ENCODE assay signal across 16 cellular contexts in genomic region chr3:40292637-40293036, GRCh38. TPM values are rescaled to one million over a fixed set of nuclear protein-coding genes. Genes with fewer than 3 reads are reported as not detected.
A peak's percentile ranks its signal among the peaks of the same experiment; 100 is the strongest.
DNase-seq lines count a peak whose midpoint lies in the region; ATAC-seq and TF ChIP-seq lines count a peak whose summit lies in the region.
"Had no signal": no experiment of that assay in that cellular context is flagged by ENCODE, and none has a peak within 500 bp of the region (broad histone marks: within the 10 kb centered on the region; RNA-seq: fewer than 3 reads in every experiment).

No MANE protein-coding gene starts in this region.

- CTCF ChIA-PET in WTC11 (lab: Charles Lee): interaction anchor here (2.3 kb wide), 2 partner anchors 17 to 100 kb away, joined by 10 to 12 read pairs; partner anchors contain the start of gene EIF1B

- H3K36me3 Mint-ChIP-seq in GM23338 (ENCODE audit: low read depth): peaks cover 18% of the 10 kb centered on the region
- H3K36me3 Mint-ChIP-seq in WTC11: no peaks in the 10 kb centered on the region
- H3K36me3 Mint-ChIP-seq in osteocyte (ENCODE audit: unreplicated experiment): peaks cover 2% of the 10 kb centered on the region
- H3K36me3 Mint-ChIP-seq: natural killer cell treated with Interleukin-12 subunit alpha and Interleukin-12 subunit beta and Interleukin-15 and Interleukin-18, amount 100 ng/mL, for 72 hours had no signal

- H3K27me3 Mint-ChIP-seq in GM23338 (ENCODE audit: insufficient read depth, low read depth, poor library complexity): peaks cover 11% of the 10 kb centered on the region
- H3K27me3 Mint-ChIP-seq in WTC11 (ENCODE audit: low read depth): no peaks in the 10 kb centered on the region
- H3K27me3 Mint-ChIP-seq in osteocyte (ENCODE audit: unreplicated experiment): no peaks in the 10 kb centered on the region
- H3K27me3 Mint-ChIP-seq: natural killer cell treated with Interleukin-12 subunit alpha and Interleukin-12 subunit beta and Interleukin-15 and Interleukin-18, amount 100 ng/mL, for 72 hours had no signal

- H4K20me1 ChIP-seq in GM23338 (replicated peaks; ENCODE audit: insufficient read depth): no peaks in the 10 kb centered on the region

- peak; percentile 89 for ATAC-seq in GM23338
- peak; percentile 75 for ATAC-seq in WTC11
- peak; percentile 85 to 89 for ATAC-seq in left cardiac atrium
- no peak for ATAC-seq in left lobe of liver
- ATAC-seq: natural killer cell treated with Interleukin-12 subunit alpha and Interleukin-12 subunit beta and Interleukin-15 and Interleukin-18, amount 100 ng/mL, for 72 hours had no signal

- no peak overlapping the region for H3K9ac ChIP-seq in colonic mucosa (ENCODE audit: low read depth in 2 of 2, low read length in 2 of 2)

- H3K27ac ChIP-seq in GM23338 (ENCODE audit: low read depth) (peak overlapping the region; percentile 39; the same call in 1 of the 2 replicates), colonic mucosa (no peak overlapping the region)
- H3K27ac ChIP-seq: RWPE1 had no signal

- no peaks in the 10 kb centered on the region for H3K9me2 ChIP-seq in GM23338 (ENCODE audit: insufficient read depth)

- H3K4me1 ChIP-seq in GM23338 (ENCODE audit: insufficient read depth) (peaks cover 12% of the 10 kb centered on the region), colonic mucosa (no peaks in the 10 kb centered on the region)

- no peak overlapping the region for H3K4me2 ChIP-seq in GM23338

- H3K9me3 ChIP-seq in colonic mucosa: no peaks in the 10 kb centered on the region

- no peak for TF ChIP-seq CTCF in GM23338 (conservative IDR thresholded peaks at IDR 0.05; ENCODE audit: low read depth in 2 of 2)
- TF ChIP-seq CTCF in WTC11 (IDR thresholded peaks at IDR 0.05): no peak
- no peak for TF ChIP-seq CTCF in colonic mucosa (IDR thresholded peaks at IDR 0.05)
- no peak for TF ChIP-seq CTCF in osteocyte (IDR thresholded peaks at IDR 0.05)

- H3K79me2 ChIP-seq in GM23338 (replicated peaks; ENCODE audit: insufficient read depth): no peaks in the 10 kb centered on the region

- peak overlapping the region; percentile 16; the same call in 1 of the 3 replicates for H3K4me3 Mint-ChIP-seq in GM23338
- no peak overlapping the region for H3K4me3 Mint-ChIP-seq in WTC11
- H3K4me3 Mint-ChIP-seq in osteocyte (ENCODE audit: unreplicated experiment): no peak overlapping the region
- H3K4me3 Mint-ChIP-seq: natural killer cell treated with Interleukin-12 subunit alpha and Interleukin-12 subunit beta and Interleukin-15 and Interleukin-18, amount 100 ng/mL, for 72 hours had no signal

- H3K4me3 ChIP-seq in GM23338 (no peak overlapping the region), colonic mucosa (no peak overlapping the region)

- POLR2A ChIA-PET in WTC11 (lab: Charles Lee): no interaction called here

- H3K27ac Mint-ChIP-seq in GM23338: peak overlapping the region; percentile 71
- peak overlapping the region; percentile 55 for H3K27ac Mint-ChIP-seq in WTC11
- no peak overlapping the region for H3K27ac Mint-ChIP-seq in osteocyte (ENCODE audit: unreplicated experiment)
- H3K27ac Mint-ChIP-seq: natural killer cell treated with Interleukin-12 subunit alpha and Interleukin-12 subunit beta and Interleukin-15 and Interleukin-18, amount 100 ng/mL, for 72 hours had no signal

- DNase-seq in GM23338 (ENCODE audit: low spot score) (peak; percentile 75), WTC11 (ENCODE audit: low spot score) (peak; percentile 20), left cardiac atrium (no peak), middle frontal gyrus (ENCODE audit: extremely low spot score, low spot score) (peak; percentile 19), colonic mucosa (no peak), SHP77 (lab: John Stamatoyannopoulos, UW) (no peak), osteocyte (ENCODE audit: extremely low spot score, unreplicated experiment) (no peak), left lobe of liver (ENCODE audit: low spot score) (no peak)
- DNase-seq: activated naive CD4-positive, alpha-beta T cell treated with anti-CD3 and anti-CD28 coated beads, Interleukin-2, amount 50 U/mL, for 16 hours; foreskin melanocyte; NCI-H1930; NCI-H774; stimulated activated naive CD4-positive, alpha-beta T cell; T-helper 1 cell had no signal

- intact Hi-C loops in left cardiac atrium (cut with DNase I): loop anchor here in 1 of 2 donors (5.0 kb wide), 1 partner anchor 45 kb away; no protein-coding TSS in a partner anchor
- intact Hi-C loops in colonic mucosa (cut with DNase I): no loop called here

- H3K36me3 ChIP-seq in GM23338 (ENCODE audit: insufficient read depth): no peaks in the 10 kb centered on the region
- no peaks in the 10 kb centered on the region for H3K36me3 ChIP-seq in colonic mucosa

- H3K4me1 Mint-ChIP-seq in GM23338 (peaks cover 15% of the 10 kb centered on the region), WTC11 (peaks cover 40% of the 10 kb centered on the region), osteocyte (ENCODE audit: unreplicated experiment) (no peaks in the 10 kb centered on the region)

- H3F3A ChIP-seq in GM23338 (replicated peaks; ENCODE audit: low read depth): no peaks in the 10 kb centered on the region

- H3K27me3 ChIP-seq in GM23338 (ENCODE audit: insufficient read depth) (no peaks in the 10 kb centered on the region), colonic mucosa (no peaks in the 10 kb centered on the region)

- H2AFZ ChIP-seq in GM23338: no peak overlapping the region

- H3K9me3 Mint-ChIP-seq in GM23338: peaks cover 10% of the 10 kb centered on the region
- H3K9me3 Mint-ChIP-seq in WTC11: no peaks in the 10 kb centered on the region
- no peaks in the 10 kb centered on the region for H3K9me3 Mint-ChIP-seq in osteocyte (ENCODE audit: unreplicated experiment)
- H3K9me3 Mint-ChIP-seq: natural killer cell treated with Interleukin-12 subunit alpha and Interleukin-12 subunit beta and Interleukin-15 and Interleukin-18, amount 100 ng/mL, for 72 hours had no signal

TF ChIP-seq in GM23338, 12 proteins besides CTCF, POLR2A, EP300 and RAD21 (continues in another document):
- TF ChIP-seq ZNF331 (CRISPR knock-in tag; IDR thresholded peaks at IDR 0.05; ENCODE audit: low read depth) (no peak), ZNF114 (CRISPR knock-in tag; IDR thresholded peaks at IDR 0.05) (no peak), EZH2phosphoT487 (IDR thresholded peaks at IDR 0.05; ENCODE audit: unreplicated experiment) (no peak), POLR2AphosphoS5 (IDR thresholded peaks at IDR 0.05; ENCODE audit: low read depth) (no peak), NANOG (IDR thresholded peaks at IDR 0.05; ENCODE audit: borderline replicate concordance) (peak; percentile 42; the same call in 1 of the 2 replicates), ETS1 (IDR thresholded peaks at IDR 0.05) (no peak), JUNB (IDR thresholded peaks at IDR 0.05; ENCODE audit: unreplicated experiment) (no peak), CREB1 (CRISPR knock-in tag; IDR thresholded peaks at IDR 0.05; ENCODE audit: low read depth) (peak; percentile 86), EZH2 (IDR thresholded peaks at IDR 0.05; ENCODE audit: low read depth, unreplicated experiment) (no peak)

TF ChIP-seq in WTC11, 78 proteins besides CTCF, POLR2A, EP300 and RAD21 (continues in another document):
- TF ChIP-seq FOXP1 (CRISPR knock-in tag; IDR thresholded peaks at IDR 0.05; ENCODE audit: borderline replicate concordance): no peak
- no peak for TF ChIP-seq ZNF532 (CRISPR knock-in tag; IDR thresholded peaks at IDR 0.05; ENCODE audit: borderline replicate concordance)
- TF ChIP-seq IRF2 (CRISPR knock-in tag; IDR thresholded peaks at IDR 0.05; ENCODE audit: borderline replicate concordance, low read depth): no peak
- no peak for TF ChIP-seq ERG (CRISPR knock-in tag; IDR thresholded peaks at IDR 0.05)
- 0 out of 2 replicates have a peak, but pooled peaks have one; percentile 23 for TF ChIP-seq CREM (CRISPR knock-in tag; IDR thresholded peaks at IDR 0.05)

RNA-seq across cellular contexts. Expression of gene EIF1B, which starts 16.9 kb away (rescaled TPM):
- 24.4 and 37.6 TPM in 2 replicates for total RNA-seq in GM23338 (2014; rRNA removed; shearing (Covaris generic))
- polyA plus RNA-seq in GM23338 (2016; fragmentation: Nextera tagmentation; extraction: Ambion mirVana): 205 and 229 TPM in 2 replicates
- total RNA-seq in WTC11 (2021) (82.0 to 93.2 TPM (median 90.6 TPM) in 3 replicates), left cardiac atrium (100 to 1,000 TPM; 194 to 210 TPM), colonic mucosa (10 to 100 TPM; 32.0 to 52.4 TPM), osteocyte (62.3 and 72.8 TPM in 2 replicates), left lobe of liver (17.9 TPM)

Comparison
In these comparisons a context has a peak if more than half of its experiments do, and no peak if none do; other contexts are left out.
1. DNase-seq: peak in GM23338 (single experiment), WTC11 (single experiment) and middle frontal gyrus (single experiment); none in left cardiac atrium (single experiment), colonic mucosa (single experiment), SHP77 (0 of 2), osteocyte (single experiment) and left lobe of liver (single experiment).